In the genomic region with DNA sequence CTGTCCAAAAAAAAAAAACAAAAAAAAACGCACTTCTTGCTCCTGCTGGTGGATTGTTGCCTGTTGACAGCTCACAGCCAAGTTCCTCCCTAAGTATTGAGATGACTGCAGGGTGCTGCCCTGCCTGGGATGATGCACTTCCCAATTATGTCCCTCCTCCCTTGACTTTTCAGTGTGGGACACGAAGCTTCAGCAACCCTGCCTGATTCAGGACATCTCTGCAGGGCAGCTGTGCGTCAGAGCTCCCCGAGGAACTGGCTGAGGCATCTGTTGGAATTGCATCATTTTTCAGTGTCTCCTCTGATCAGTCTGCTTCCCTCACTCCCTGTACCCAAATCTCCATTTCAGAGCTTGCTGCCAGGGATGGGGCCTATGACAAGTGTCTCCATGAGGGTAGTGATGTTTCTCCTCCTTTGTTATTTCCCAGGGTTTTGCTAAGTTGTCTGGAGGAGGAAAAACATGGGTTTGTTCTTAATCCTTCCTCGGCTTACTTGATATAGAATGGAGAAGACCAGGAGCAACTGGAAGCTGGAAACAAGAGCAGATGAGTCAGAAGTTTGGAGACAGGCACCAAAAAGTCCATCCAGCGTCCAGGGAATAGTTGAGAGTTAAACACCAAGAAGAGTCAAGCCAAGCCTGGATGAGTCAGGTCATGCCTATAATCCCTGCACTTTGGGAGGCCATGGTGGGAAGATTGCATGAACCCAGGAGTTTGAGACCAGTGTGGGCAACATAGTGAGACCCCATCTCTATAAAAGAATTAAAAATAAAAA, we compare ENCODE assay signal across 16 cellular contexts.
DNase-seq lines count a peak whose midpoint lies in the region; ATAC-seq, FAIRE-seq and TF ChIP-seq lines count a peak whose summit lies in the region.
"Had no signal": no experiment of that assay in that cellular context is flagged by ENCODE, and none has a peak within 500 bp of the region (broad histone marks: within the 10 kb centered on the region; RNA-seq: fewer than 3 reads in every experiment).

No MANE protein-coding gene starts in this region.

- in situ Hi-C loops in mammary epithelial cell (cut with MboI; ENCODE audit: low sequenced_read_pairs in 2 of 2): no loop called here

- no peak overlapping the region for H4K8ac ChIP-seq in H1 (ENCODE audit: extremely low read depth, insufficient read depth, low read length)

- no peak for TF ChIP-seq RAD21 in H1 (IDR thresholded peaks at IDR 0.05 in 1 of 2, conservative IDR thresholded peaks at IDR 0.05 in 1 of 2; ENCODE audit: low read depth in 2 of 2, low read length in 2 of 2)

- peak overlapping the region; percentile 12; the same call in 1 of the 2 replicates for H2BK12ac ChIP-seq in H1 (ENCODE audit: low read depth, low read length)

- H3K27ac ChIP-seq in mammary epithelial cell (ENCODE audit: insufficient read depth, low read depth, low read length) (no peak overlapping the region), H1 (ENCODE audit: low read depth, low read length) (no peak overlapping the region), aorta (ENCODE audit: low read depth in 1 of 2, low read length in 2 of 2) (no peak overlapping the region)
- H3K27ac ChIP-seq: SJSA1 had no signal

- no peak for TF ChIP-seq EP300 in H1 (IDR thresholded peaks at IDR 0.05; ENCODE audit: borderline replicate concordance in 1 of 2, low read depth in 2 of 2, low read length in 2 of 2)

- no peak overlapping the region for H3K14ac ChIP-seq in H1 (ENCODE audit: insufficient read length)

- peak overlapping the region; percentile 40; the same call in 1 of the 2 replicates for H2BK20ac ChIP-seq in H1 (ENCODE audit: low read length)

- ATAC-seq in aorta (ENCODE audit: low FRiP score): peak; percentile 64
- no peak for ATAC-seq in GM21619 (IDR thresholded peaks at IDR 0.05; ENCODE audit: unreplicated experiment)
- ATAC-seq in HG03045 (IDR thresholded peaks at IDR 0.05; ENCODE audit: unreplicated experiment): no peak
- ATAC-seq: K562 had no signal

- H4K20me1 ChIP-seq in mammary epithelial cell (ENCODE audit: insufficient read depth, low read length) (no peaks in the 10 kb centered on the region), H1 (replicated peaks in 1 of 2; ENCODE audit: control insufficient read depth in 1 of 2, insufficient read depth in 2 of 2, low read length in 2 of 2) (no peaks in the 10 kb centered on the region)

- no peak overlapping the region for H2BK120ac ChIP-seq in H1 (replicated peaks; ENCODE audit: low read depth, low read length)

- CTCF ChIA-PET in MCF 10A (lab: Yijun Ruan, JAX) (interaction anchor here (0.7 kb wide), 1 partner anchor 309 kb away, joined by 3 read pairs; no protein-coding TSS in a partner anchor), mammary epithelial cell (lab: Charles Lee; ENCODE audit: low non-redundant PET) (no interaction called here), H1 (lab: Charles Lee; ENCODE audit: partially characterized antibody) (interaction anchor here (0.8 to 1.5 kb wide), 4 partner anchors 16 to 246 kb away, joined by 3 to 4 read pairs (median 4); no protein-coding TSS in a partner anchor)

- H2AFZ ChIP-seq in mammary epithelial cell (ENCODE audit: low read depth, low read length) (no peak overlapping the region), H1 (ENCODE audit: low read length) (no peak overlapping the region)

- H3K36me3 Mint-ChIP-seq in MCF 10A (ENCODE audit: insufficient read depth, unreplicated experiment): no peaks in the 10 kb centered on the region
- H3K36me3 Mint-ChIP-seq: naive B cell had no signal

- H3K18ac ChIP-seq in H1 (ENCODE audit: extremely low read depth, low read length): 0 out of 2 replicates have a peak overlapping the region, but pooled peaks have one; percentile 25

- intact Hi-C loops in MCF 10A (cut with micrococcal nuclease) (no loop called here), mammary epithelial cell (cut with micrococcal nuclease) (no loop called here), aorta (cut with DNase I) (no loop called here)

- no peaks in the 10 kb centered on the region for H3K9me3 Mint-ChIP-seq in MCF 10A (ENCODE audit: unreplicated experiment)

- no peaks in the 10 kb centered on the region for H3K27me3 Mint-ChIP-seq in MCF 10A (ENCODE audit: insufficient read depth, unreplicated experiment)
- H3K27me3 Mint-ChIP-seq: naive B cell had no signal

- POLR2A ChIA-PET in MCF 10A (lab: Yijun Ruan, JAX) (no interaction called here), H1 (lab: Charles Lee; ENCODE audit: partially characterized antibody) (interaction anchor here (0.6 to 1.4 kb wide), 3 partner anchors 15 to 28 kb away, joined by 3 to 4 read pairs (median 3); no protein-coding TSS in a partner anchor)

- H2AK5ac ChIP-seq in H1 (ENCODE audit: low read depth, low read length): peak overlapping the region; percentile 67; the same call in 1 of the 2 replicates

- no peaks in the 10 kb centered on the region for H3K79me1 ChIP-seq in H1 (ENCODE audit: low read depth, low read length)

- TSS peak; percentile 87 for BruUV-seq in MCF 10A (replicated peaks; lab: Mats Ljungman, UMichigan)
- no TSS peak for BruUV-seq in mammary epithelial cell (replicated peaks; lab: Mats Ljungman, UMichigan)

- no peak overlapping the region for H3K56ac ChIP-seq in H1 (replicated peaks; ENCODE audit: insufficient read length, low read depth, low read length)

- H3K4me1 ChIP-seq in mammary epithelial cell (ENCODE audit: insufficient read depth, low read length) (no peaks in the 10 kb centered on the region), H1 (replicated peaks in 1 of 4; ENCODE audit: control insufficient read depth in 3 of 4, insufficient read depth in 4 of 4, low read length in 3 of 4) (peaks cover 0 to 5% (median 0%) of the 10 kb centered on the region in 4 experiments; a peak in 1 of 7 replicates), aorta (ENCODE audit: control insufficient read depth in 1 of 2, insufficient read depth in 2 of 2, low read length in 2 of 2) (no peaks in the 10 kb centered on the region)
- H3K4me1 ChIP-seq: esophagus squamous epithelium, SJSA1 had no signal

- H3K4me3 ChIP-seq in mammary epithelial cell (replicated peaks in 1 of 3; ENCODE audit: insufficient read depth in 1 of 3, low read depth in 2 of 3, low read length in 3 of 3): no peak overlapping the region
- H3K4me3 ChIP-seq in H1 (ENCODE audit: extremely low read depth in 1 of 4, insufficient read depth in 2 of 4, low read depth in 3 of 4, low read length in 4 of 4): no peak overlapping the region
- no peak overlapping the region for H3K4me3 ChIP-seq in aorta (ENCODE audit: low read length in 2 of 2)
- H3K4me3 ChIP-seq: esophagus squamous epithelium, K562, SJSA1 had no signal

- no peaks in the 10 kb centered on the region for H3K36me3 ChIP-seq in mammary epithelial cell (ENCODE audit: insufficient read depth, low read length)
- peaks cover 0 to 6% (median 2%) of the 10 kb centered on the region in 4 experiments; a peak in 2 of 8 replicates for H3K36me3 ChIP-seq in H1 (ENCODE audit: control insufficient read depth in 2 of 4, insufficient read depth in 4 of 4, low read length in 3 of 4)
- H3K36me3 ChIP-seq in aorta (ENCODE audit: control insufficient read depth in 1 of 2, insufficient read depth in 2 of 2, low read length in 1 of 2): no peaks in the 10 kb centered on the region
- H3K36me3 ChIP-seq: esophagus squamous epithelium, SJSA1 had no signal

- H2BK5ac ChIP-seq in H1 (ENCODE audit: low read depth, low read length): peak overlapping the region; percentile 92

- H3K27me3 ChIP-seq in mammary epithelial cell (ENCODE audit: insufficient read depth, low read length) (no peaks in the 10 kb centered on the region), H1 (replicated peaks in 1 of 4; ENCODE audit: control insufficient read depth in 3 of 4, extremely low read depth in 1 of 4, insufficient read depth in 3 of 4, low read length in 3 of 4) (no peaks in the 10 kb centered on the region), aorta (ENCODE audit: control insufficient read depth in 1 of 2, insufficient read depth in 2 of 2, low read length in 1 of 2) (no peaks in the 10 kb centered on the region)
- H3K27me3 ChIP-seq: esophagus squamous epithelium, SJSA1 had no signal

- peak overlapping the region; percentile 67 for H3K27ac Mint-ChIP-seq in MCF 10A (ENCODE audit: low read depth, unreplicated experiment)
- H3K27ac Mint-ChIP-seq: naive B cell had no signal

- 56% methylated on average over 5 of the region's 6 CpGs for whole genome bisulfite sequencing in mammary epithelial cell (ENCODE audit: low coverage, missing lambda C conversion rate)
- WGBS in H1 (ENCODE audit: extremely low coverage in 1 of 2, insufficient coverage in 1 of 2, insufficient read length in 1 of 2, insufficient replicate concordance in 2 of 2, low coverage in 1 of 2, low lambda C conversion rate in 2 of 2, missing lambda C conversion rate in 1 of 2), 2 experiments: 94% methylated on average over 6 of the region's 6 CpGs; no CpG with 5 or more reads in 1 of the 2 experiments
- 79 to 80% methylated on average over 6 of the region's 6 CpGs for WGBS in aorta, 2 donors

- peak overlapping the region; percentile 30 for H3K4me3 Mint-ChIP-seq in MCF 10A (ENCODE audit: unreplicated experiment)
- H3K4me3 Mint-ChIP-seq: naive B cell had no signal

- H2BK15ac ChIP-seq in H1 (ENCODE audit: low read length): 0 out of 2 replicates have a peak overlapping the region, but pooled peaks have one; percentile 65

- DNase-seq in MCF 10A (ENCODE audit: unreplicated experiment) (no peak), mammary epithelial cell (no peak), H1 (ENCODE audit: low read depth in 1 of 2, low spot score in 2 of 2) (no peak), myocyte (ENCODE audit: low read depth) (peak; percentile 84), aorta (peak in 1 of 2 donors; percentile 48), KG1 (lab: John Stamatoyannopoulos, UW) (no peak)
- DNase-seq: activated CD8-positive, alpha-beta memory T cell treated with anti-CD3 and anti-CD28 coated beads for 24 hours; esophagus squamous epithelium; naive B cell; NCI-H1930 had no signal

- TF ChIP-seq POLR2A in H1 (IDR thresholded peaks at IDR 0.05; ENCODE audit: control extremely low read depth in 1 of 2, low read depth in 2 of 2, low read length in 2 of 2): no peak

- peaks cover 16% of the 10 kb centered on the region for H3K4me1 Mint-ChIP-seq in MCF 10A (ENCODE audit: insufficient read depth, unreplicated experiment)
- H3K4me1 Mint-ChIP-seq: naive B cell had no signal

- H3K79me2 ChIP-seq in mammary epithelial cell (ENCODE audit: insufficient read depth, low read length) (no peaks in the 10 kb centered on the region), H1 (ENCODE audit: control insufficient read depth in 1 of 2, insufficient read depth in 2 of 2, low read length in 2 of 2) (no peaks in the 10 kb centered on the region; a peak in 1 of 4 replicates)

- no peak for FAIRE-seq in H1 (lab: Jason Lieb, UNC)
- FAIRE-seq: colon, K562, keratinocyte had no signal

- no peak for TF ChIP-seq CTCF in MCF 10A (IDR thresholded peaks at IDR 0.05; ENCODE audit: unreplicated experiment)
- no peak for TF ChIP-seq CTCF in mammary epithelial cell (conservative IDR thresholded peaks at IDR 0.05 in 1 of 2, IDR thresholded peaks at IDR 0.05 in 1 of 2; ENCODE audit: extremely low read depth in 1 of 2, insufficient read depth in 1 of 2, low read depth in 1 of 2, low read length in 2 of 2)
- TF ChIP-seq CTCF in H1 (IDR thresholded peaks at IDR 0.05; ENCODE audit: control extremely low read depth in 1 of 3, insufficient read depth in 1 of 3, low read depth in 1 of 3, low read length in 3 of 3): no peak

- H3K9me3 ChIP-seq in mammary epithelial cell (replicated peaks; ENCODE audit: insufficient read depth, low read length) (peaks cover 27% of the 10 kb centered on the region), H1 (ENCODE audit: insufficient read depth in 2 of 2, low read depth in 1 of 2, low read length in 1 of 2) (no peaks in the 10 kb centered on the region), aorta (ENCODE audit: control insufficient read depth, low read length) (no peaks in the 10 kb centered on the region)
- H3K9me3 ChIP-seq: esophagus squamous epithelium had no signal

- no peak overlapping the region for H4K5ac ChIP-seq in H1 (ENCODE audit: insufficient read length, low read depth, low read length)

- H3K4ac ChIP-seq in H1 (replicated peaks; ENCODE audit: insufficient read length, low read depth, low read length): peak overlapping the region; percentile 38

- dilution Hi-C loops in mammary epithelial cell (cut with HindIII; ENCODE audit: low sequenced_read_pairs): no loop called here

- no peak overlapping the region for H3K9ac ChIP-seq in mammary epithelial cell (ENCODE audit: insufficient read depth, low read length)
- H3K9ac ChIP-seq in H1 (replicated peaks in 1 of 4; ENCODE audit: extremely low read depth in 1 of 4, low read depth in 3 of 4, low read length in 3 of 4): no peak overlapping the region

- H3K4me2 ChIP-seq in mammary epithelial cell (ENCODE audit: insufficient read depth, low read depth, low read length) (no peak overlapping the region), H1 (ENCODE audit: insufficient read depth in 1 of 2, low read depth in 2 of 2, low read length in 2 of 2) (no peak overlapping the region)

- H4K91ac ChIP-seq in H1 (replicated peaks; ENCODE audit: insufficient read length, low read length): peak overlapping the region; percentile 4

- no peaks in the 10 kb centered on the region for H3K23me2 ChIP-seq in H1 (ENCODE audit: low read depth, low read length)

- no peak overlapping the region for H3K23ac ChIP-seq in H1 (ENCODE audit: insufficient read length)
